In the genomic region with DNA sequence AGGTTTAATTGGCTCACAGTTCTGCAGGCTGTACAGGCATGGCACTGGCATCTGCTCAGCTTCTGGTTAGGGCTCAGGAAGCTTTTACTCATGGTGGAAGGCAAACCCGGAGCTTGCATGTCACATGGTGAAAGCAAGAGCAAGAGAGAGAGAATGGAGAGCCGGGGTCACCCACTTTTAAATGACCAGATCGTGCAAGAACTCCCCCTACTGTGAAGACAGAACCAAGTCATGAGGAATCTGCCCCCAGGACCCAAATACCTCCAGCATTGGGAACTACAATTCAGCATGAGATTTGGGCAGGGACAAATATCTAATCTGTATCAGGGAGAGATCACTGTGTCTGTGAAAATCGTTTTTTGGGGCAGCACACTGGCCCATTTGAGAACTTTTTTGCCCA, we compare ENCODE assay signal across 2 cellular contexts.
TF ChIP-seq lines count a peak whose summit lies in the region.

No MANE protein-coding gene starts in this region.

TF ChIP-seq in GM23338, 12 proteins besides CTCF, POLR2A, EP300 and RAD21 (continued from another document and continues in another):
- TF ChIP-seq, protein P1, sequence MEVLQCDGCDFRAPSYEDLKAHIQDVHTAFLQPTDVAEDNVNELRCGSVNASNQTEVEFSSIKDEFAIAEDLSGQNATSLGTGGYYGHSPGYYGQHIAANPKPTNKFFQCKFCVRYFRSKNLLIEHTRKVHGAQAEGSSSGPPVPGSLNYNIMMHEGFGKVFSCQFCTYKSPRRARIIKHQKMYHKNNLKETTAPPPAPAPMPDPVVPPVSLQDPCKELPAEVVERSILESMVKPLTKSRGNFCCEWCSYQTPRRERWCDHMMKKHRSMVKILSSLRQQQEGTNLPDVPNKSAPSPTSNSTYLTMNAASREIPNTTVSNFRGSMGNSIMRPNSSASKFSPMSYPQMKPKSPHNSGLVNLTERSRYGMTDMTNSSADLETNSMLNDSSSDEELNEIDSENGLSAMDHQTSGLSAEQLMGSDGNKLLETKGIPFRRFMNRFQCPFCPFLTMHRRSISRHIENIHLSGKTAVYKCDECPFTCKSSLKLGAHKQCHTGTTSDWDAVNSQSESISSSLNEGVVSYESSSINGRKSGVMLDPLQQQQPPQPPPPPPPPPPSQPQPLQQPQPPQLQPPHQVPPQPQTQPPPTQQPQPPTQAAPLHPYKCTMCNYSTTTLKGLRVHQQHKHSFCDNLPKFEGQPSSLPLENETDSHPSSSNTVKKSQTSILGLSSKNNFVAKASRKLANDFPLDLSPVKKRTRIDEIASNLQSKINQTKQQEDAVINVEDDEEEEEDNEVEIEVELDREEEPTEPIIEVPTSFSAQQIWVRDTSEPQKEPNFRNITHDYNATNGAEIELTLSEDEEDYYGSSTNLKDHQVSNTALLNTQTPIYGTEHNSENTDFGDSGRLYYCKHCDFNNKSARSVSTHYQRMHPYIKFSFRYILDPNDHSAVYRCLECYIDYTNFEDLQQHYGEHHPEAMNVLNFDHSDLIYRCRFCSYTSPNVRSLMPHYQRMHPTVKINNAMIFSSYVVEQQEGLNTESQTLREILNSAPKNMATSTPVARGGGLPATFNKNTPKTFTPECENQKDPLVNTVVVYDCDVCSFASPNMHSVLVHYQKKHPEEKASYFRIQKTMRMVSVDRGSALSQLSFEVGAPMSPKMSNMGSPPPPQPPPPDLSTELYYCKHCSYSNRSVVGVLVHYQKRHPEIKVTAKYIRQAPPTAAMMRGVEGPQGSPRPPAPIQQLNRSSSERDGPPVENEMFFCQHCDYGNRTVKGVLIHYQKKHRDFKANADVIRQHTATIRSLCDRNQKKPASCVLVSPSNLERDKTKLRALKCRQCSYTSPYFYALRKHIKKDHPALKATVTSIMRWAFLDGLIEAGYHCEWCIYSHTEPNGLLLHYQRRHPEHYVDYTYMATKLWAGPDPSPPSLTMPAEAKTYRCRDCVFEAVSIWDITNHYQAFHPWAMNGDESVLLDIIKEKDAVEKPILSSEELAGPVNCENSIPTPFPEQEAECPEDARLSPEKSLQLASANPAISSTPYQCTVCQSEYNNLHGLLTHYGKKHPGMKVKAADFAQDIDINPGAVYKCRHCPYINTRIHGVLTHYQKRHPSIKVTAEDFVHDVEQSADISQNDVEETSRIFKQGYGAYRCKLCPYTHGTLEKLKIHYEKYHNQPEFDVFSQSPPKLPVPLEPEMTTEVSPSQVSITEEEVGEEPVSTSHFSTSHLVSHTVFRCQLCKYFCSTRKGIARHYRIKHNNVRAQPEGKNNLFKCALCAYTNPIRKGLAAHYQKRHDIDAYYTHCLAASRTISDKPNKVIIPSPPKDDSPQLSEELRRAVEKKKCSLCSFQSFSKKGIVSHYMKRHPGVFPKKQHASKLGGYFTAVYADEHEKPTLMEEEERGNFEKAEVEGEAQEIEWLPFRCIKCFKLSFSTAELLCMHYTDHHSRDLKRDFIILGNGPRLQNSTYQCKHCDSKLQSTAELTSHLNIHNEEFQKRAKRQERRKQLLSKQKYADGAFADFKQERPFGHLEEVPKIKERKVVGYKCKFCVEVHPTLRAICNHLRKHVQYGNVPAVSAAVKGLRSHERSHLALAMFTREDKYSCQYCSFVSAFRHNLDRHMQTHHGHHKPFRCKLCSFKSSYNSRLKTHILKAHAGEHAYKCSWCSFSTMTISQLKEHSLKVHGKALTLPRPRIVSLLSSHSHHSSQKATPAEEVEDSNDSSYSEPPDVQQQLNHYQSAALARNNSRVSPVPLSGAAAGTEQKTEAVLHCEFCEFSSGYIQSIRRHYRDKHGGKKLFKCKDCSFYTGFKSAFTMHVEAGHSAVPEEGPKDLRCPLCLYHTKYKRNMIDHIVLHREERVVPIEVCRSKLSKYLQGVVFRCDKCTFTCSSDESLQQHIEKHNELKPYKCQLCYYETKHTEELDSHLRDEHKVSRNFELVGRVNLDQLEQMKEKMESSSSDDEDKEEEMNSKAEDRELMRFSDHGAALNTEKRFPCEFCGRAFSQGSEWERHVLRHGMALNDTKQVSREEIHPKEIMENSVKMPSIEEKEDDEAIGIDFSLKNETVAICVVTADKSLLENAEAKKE (CRISPR knock-in tag; IDR thresholded peaks at IDR 0.05): no peak
- TF ChIP-seq ZNF114 (CRISPR knock-in tag; IDR thresholded peaks at IDR 0.05) (no peak), CREB1 (CRISPR knock-in tag; IDR thresholded peaks at IDR 0.05; ENCODE audit: low read depth) (no peak), POLR2AphosphoS5 (IDR thresholded peaks at IDR 0.05; ENCODE audit: low read depth) (no peak), EZH2 (IDR thresholded peaks at IDR 0.05; ENCODE audit: low read depth, unreplicated experiment) (no peak), ZNF331 (CRISPR knock-in tag; IDR thresholded peaks at IDR 0.05; ENCODE audit: low read depth) (no peak), NANOG (IDR thresholded peaks at IDR 0.05; ENCODE audit: borderline replicate concordance) (no peak), JUNB (IDR thresholded peaks at IDR 0.05; ENCODE audit: unreplicated experiment) (no peak)
- TF ChIP-seq, protein P2, sequence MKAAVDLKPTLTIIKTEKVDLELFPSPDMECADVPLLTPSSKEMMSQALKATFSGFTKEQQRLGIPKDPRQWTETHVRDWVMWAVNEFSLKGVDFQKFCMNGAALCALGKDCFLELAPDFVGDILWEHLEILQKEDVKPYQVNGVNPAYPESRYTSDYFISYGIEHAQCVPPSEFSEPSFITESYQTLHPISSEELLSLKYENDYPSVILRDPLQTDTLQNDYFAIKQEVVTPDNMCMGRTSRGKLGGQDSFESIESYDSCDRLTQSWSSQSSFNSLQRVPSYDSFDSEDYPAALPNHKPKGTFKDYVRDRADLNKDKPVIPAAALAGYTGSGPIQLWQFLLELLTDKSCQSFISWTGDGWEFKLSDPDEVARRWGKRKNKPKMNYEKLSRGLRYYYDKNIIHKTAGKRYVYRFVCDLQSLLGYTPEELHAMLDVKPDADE (IDR thresholded peaks at IDR 0.05): no peak
- TF ChIP-seq, protein P3, sequence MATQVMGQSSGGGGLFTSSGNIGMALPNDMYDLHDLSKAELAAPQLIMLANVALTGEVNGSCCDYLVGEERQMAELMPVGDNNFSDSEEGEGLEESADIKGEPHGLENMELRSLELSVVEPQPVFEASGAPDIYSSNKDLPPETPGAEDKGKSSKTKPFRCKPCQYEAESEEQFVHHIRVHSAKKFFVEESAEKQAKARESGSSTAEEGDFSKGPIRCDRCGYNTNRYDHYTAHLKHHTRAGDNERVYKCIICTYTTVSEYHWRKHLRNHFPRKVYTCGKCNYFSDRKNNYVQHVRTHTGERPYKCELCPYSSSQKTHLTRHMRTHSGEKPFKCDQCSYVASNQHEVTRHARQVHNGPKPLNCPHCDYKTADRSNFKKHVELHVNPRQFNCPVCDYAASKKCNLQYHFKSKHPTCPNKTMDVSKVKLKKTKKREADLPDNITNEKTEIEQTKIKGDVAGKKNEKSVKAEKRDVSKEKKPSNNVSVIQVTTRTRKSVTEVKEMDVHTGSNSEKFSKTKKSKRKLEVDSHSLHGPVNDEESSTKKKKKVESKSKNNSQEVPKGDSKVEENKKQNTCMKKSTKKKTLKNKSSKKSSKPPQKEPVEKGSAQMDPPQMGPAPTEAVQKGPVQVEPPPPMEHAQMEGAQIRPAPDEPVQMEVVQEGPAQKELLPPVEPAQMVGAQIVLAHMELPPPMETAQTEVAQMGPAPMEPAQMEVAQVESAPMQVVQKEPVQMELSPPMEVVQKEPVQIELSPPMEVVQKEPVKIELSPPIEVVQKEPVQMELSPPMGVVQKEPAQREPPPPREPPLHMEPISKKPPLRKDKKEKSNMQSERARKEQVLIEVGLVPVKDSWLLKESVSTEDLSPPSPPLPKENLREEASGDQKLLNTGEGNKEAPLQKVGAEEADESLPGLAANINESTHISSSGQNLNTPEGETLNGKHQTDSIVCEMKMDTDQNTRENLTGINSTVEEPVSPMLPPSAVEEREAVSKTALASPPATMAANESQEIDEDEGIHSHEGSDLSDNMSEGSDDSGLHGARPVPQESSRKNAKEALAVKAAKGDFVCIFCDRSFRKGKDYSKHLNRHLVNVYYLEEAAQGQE (IDR thresholded peaks at IDR 0.05; ENCODE audit: unreplicated experiment): no peak

TF ChIP-seq in WTC11, 78 proteins besides CTCF, POLR2A, EP300 and RAD21 (continued from another document):
- TF ChIP-seq, protein P4, sequence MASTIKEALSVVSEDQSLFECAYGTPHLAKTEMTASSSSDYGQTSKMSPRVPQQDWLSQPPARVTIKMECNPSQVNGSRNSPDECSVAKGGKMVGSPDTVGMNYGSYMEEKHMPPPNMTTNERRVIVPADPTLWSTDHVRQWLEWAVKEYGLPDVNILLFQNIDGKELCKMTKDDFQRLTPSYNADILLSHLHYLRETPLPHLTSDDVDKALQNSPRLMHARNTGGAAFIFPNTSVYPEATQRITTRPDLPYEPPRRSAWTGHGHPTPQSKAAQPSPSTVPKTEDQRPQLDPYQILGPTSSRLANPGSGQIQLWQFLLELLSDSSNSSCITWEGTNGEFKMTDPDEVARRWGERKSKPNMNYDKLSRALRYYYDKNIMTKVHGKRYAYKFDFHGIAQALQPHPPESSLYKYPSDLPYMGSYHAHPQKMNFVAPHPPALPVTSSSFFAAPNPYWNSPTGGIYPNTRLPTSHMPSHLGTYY (CRISPR knock-in tag; IDR thresholded peaks at IDR 0.05): no peak
- TF ChIP-seq ELF4 (CRISPR knock-in tag; IDR thresholded peaks at IDR 0.05; ENCODE audit: low read depth) (no peak), SOX15 (CRISPR knock-in tag; IDR thresholded peaks at IDR 0.05) (no peak), HMGA2 (CRISPR knock-in tag; IDR thresholded peaks at IDR 0.05) (no peak), PRRX2 (CRISPR knock-in tag; IDR thresholded peaks at IDR 0.05) (no peak), SMAD4 (CRISPR knock-in tag; IDR thresholded peaks at IDR 0.05) (no peak), ZNF317 (CRISPR knock-in tag; IDR thresholded peaks at IDR 0.05; ENCODE audit: borderline replicate concordance, low read depth) (no peak)
- TF ChIP-seq, protein P5, sequence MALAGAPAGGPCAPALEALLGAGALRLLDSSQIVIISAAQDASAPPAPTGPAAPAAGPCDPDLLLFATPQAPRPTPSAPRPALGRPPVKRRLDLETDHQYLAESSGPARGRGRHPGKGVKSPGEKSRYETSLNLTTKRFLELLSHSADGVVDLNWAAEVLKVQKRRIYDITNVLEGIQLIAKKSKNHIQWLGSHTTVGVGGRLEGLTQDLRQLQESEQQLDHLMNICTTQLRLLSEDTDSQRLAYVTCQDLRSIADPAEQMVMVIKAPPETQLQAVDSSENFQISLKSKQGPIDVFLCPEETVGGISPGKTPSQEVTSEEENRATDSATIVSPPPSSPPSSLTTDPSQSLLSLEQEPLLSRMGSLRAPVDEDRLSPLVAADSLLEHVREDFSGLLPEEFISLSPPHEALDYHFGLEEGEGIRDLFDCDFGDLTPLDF (CRISPR knock-in tag; IDR thresholded peaks at IDR 0.05): no peak
- TF ChIP-seq, protein P6, sequence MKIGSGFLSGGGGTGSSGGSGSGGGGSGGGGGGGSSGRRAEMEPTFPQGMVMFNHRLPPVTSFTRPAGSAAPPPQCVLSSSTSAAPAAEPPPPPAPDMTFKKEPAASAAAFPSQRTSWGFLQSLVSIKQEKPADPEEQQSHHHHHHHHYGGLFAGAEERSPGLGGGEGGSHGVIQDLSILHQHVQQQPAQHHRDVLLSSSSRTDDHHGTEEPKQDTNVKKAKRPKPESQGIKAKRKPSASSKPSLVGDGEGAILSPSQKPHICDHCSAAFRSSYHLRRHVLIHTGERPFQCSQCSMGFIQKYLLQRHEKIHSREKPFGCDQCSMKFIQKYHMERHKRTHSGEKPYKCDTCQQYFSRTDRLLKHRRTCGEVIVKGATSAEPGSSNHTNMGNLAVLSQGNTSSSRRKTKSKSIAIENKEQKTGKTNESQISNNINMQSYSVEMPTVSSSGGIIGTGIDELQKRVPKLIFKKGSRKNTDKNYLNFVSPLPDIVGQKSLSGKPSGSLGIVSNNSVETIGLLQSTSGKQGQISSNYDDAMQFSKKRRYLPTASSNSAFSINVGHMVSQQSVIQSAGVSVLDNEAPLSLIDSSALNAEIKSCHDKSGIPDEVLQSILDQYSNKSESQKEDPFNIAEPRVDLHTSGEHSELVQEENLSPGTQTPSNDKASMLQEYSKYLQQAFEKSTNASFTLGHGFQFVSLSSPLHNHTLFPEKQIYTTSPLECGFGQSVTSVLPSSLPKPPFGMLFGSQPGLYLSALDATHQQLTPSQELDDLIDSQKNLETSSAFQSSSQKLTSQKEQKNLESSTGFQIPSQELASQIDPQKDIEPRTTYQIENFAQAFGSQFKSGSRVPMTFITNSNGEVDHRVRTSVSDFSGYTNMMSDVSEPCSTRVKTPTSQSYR (CRISPR knock-in tag; IDR thresholded peaks at IDR 0.05): no peak
